In the genomic region with DNA sequence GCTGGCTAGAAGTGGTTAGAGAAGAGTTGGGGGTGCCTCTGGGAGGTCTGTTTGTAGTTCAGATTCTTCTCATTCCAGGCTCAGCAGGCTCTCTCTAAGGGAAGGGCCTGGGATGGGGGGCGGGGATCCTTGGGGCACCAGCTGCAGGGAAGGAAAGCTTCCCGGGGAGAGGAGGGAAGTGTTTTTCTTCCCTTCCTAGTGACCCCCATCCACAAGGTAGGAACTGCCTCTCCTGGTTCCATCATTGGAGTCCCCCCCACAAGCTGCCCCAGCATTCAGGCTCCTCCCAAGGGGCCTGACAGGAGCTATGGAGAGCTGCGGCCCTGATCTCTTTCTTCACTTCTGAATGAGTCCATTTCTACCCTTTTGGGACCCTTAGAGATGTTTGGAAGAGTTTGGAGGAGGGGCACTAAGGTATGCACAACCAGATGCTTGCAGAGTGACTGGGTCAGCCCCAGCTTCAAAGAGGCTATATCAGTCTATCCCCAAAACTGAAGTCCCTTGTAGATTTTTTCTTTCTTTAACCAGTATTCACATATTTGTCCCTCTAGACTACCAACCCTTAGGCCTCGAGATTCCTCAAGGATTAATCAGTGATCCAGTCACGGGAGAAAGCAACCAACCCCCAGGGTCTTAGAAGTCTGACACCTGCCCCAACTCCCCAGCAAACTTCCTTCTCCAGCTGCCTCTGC, we compare ENCODE assay signal across 11 cellular contexts. TPM values are rescaled to one million over a fixed set of nuclear protein-coding genes. Genes with fewer than 3 reads are reported as not detected.
A peak's percentile ranks its signal among the peaks of the same experiment; 100 is the strongest.
DNase-seq lines count a peak whose midpoint lies in the region; ATAC-seq and TF ChIP-seq lines count a peak whose summit lies in the region.
"Had no signal": no experiment of that assay in that cellular context is flagged by ENCODE, and none has a peak within 500 bp of the region (broad histone marks: within the 10 kb centered on the region; RNA-seq: fewer than 3 reads in every experiment).

No MANE protein-coding gene starts in this region.

- WGBS in mesendoderm (ENCODE audit: extremely low coverage, insufficient coverage, low lambda C conversion rate): no CpG with 5 or more reads among the region's 5 CpGs

- H3K27ac Mint-ChIP-seq in activated T-cell treated with anti-CD3 and anti-CD28 coated beads, Interleukin-2, amount 50 U/mL, for 24 hours: no peak overlapping the region

- no peak overlapping the region for H2BK15ac ChIP-seq in mesendoderm (replicated peaks; ENCODE audit: low read depth)

- H3K4me1 ChIP-seq in mesendoderm (ENCODE audit: control insufficient read depth, low read depth, low read length): peaks cover 32% of the 10 kb centered on the region

- H3K4me3 Mint-ChIP-seq in activated T-cell treated with anti-CD3 and anti-CD28 coated beads, Interleukin-2, amount 50 U/mL, for 24 hours: no peak overlapping the region

- no peaks in the 10 kb centered on the region for H3K36me3 ChIP-seq in mesendoderm (ENCODE audit: control insufficient read depth, insufficient read depth, low read length)
- H3K36me3 ChIP-seq: heart right ventricle, spleen had no signal

- peak overlapping the region; percentile 28 for H3K4me2 ChIP-seq in mesendoderm (ENCODE audit: low read length)

- H4K8ac ChIP-seq in mesendoderm (ENCODE audit: low read depth, low read length): no peak overlapping the region

- H3K27me3 Mint-ChIP-seq in activated T-cell treated with anti-CD3 and anti-CD28 coated beads, Interleukin-2, amount 50 U/mL, for 24 hours: peaks cover 65% of the 10 kb centered on the region

- peak; percentile 89 for DNase-seq in AG20443 (ENCODE audit: low spot score)
- peak; percentile 39 for DNase-seq in LoVo (ENCODE audit: low spot score)
- peak; percentile 95 for DNase-seq in choroid plexus epithelial cell (ENCODE audit: low read depth)
- peak; percentile 99 for DNase-seq in mesendoderm
- DNase-seq in activated T-cell treated with anti-CD3 and anti-CD28 coated beads, Interleukin-2, amount 50 U/mL, for 24 hours: no peak
- DNase-seq in NCI-H774 (lab: John Stamatoyannopoulos, UW): no peak
- DNase-seq: activated T-cell treated with anti-CD3 and anti-CD28 coated beads, Interleukin-2, amount 50 U/mL, for 1 hour; heart right ventricle; spleen had no signal

- H2BK120ac ChIP-seq in mesendoderm (ENCODE audit: low read depth, low read length): peak overlapping the region; percentile 97

- no peak for ATAC-seq in GM21576 (IDR thresholded peaks at IDR 0.05; ENCODE audit: unreplicated experiment)
- ATAC-seq in HG02852 (IDR thresholded peaks at IDR 0.05; ENCODE audit: unreplicated experiment): no peak
- ATAC-seq: heart right ventricle had no signal

- H3K9ac ChIP-seq in mesendoderm (ENCODE audit: low read length): no peak overlapping the region

- no peak overlapping the region for H2AK5ac ChIP-seq in mesendoderm (ENCODE audit: low read length)

- H2BK5ac ChIP-seq in mesendoderm (ENCODE audit: low read length): peak overlapping the region; percentile 66

- peaks cover 3% of the 10 kb centered on the region for H3K4me1 Mint-ChIP-seq in activated T-cell treated with anti-CD3 and anti-CD28 coated beads, Interleukin-2, amount 50 U/mL, for 24 hours (ENCODE audit: low read depth)

- H3K56ac ChIP-seq in mesendoderm (ENCODE audit: low read length): peak overlapping the region; percentile 73

- no peaks in the 10 kb centered on the region for H3K36me3 Mint-ChIP-seq in activated T-cell treated with anti-CD3 and anti-CD28 coated beads, Interleukin-2, amount 50 U/mL, for 24 hours (ENCODE audit: low read depth)

- H3K27ac ChIP-seq in mesendoderm (ENCODE audit: low read depth, low read length): peak overlapping the region; percentile 97
- H3K27ac ChIP-seq: heart right ventricle, spleen had no signal

- peak overlapping the region; percentile 84 for H3K18ac ChIP-seq in mesendoderm (ENCODE audit: low read length)

- H3K23ac ChIP-seq in mesendoderm (ENCODE audit: low read length): no peak overlapping the region

- H3K79me1 ChIP-seq in mesendoderm (ENCODE audit: low read length): no peaks in the 10 kb centered on the region

- H3K4me3 ChIP-seq in choroid plexus epithelial cell (ENCODE audit: low read depth, low read length): no peak overlapping the region
- H3K4me3 ChIP-seq in mesendoderm (ENCODE audit: low read length): no peak overlapping the region
- H3K4me3 ChIP-seq: heart right ventricle, spleen had no signal

- no peaks in the 10 kb centered on the region for H3K79me2 ChIP-seq in mesendoderm (ENCODE audit: control insufficient read depth, insufficient read depth, low read length)

- H3K27me3 ChIP-seq in mesendoderm (ENCODE audit: insufficient read depth, low read length, poor library complexity): peaks cover 5% of the 10 kb centered on the region

- H3K9me3 Mint-ChIP-seq in activated T-cell treated with anti-CD3 and anti-CD28 coated beads, Interleukin-2, amount 50 U/mL, for 24 hours: no peaks in the 10 kb centered on the region

- TF ChIP-seq CTCF in choroid plexus epithelial cell (conservative IDR thresholded peaks at IDR 0.05; ENCODE audit: low read depth, low read length): no peak

- no peak overlapping the region for H4K5ac ChIP-seq in mesendoderm (ENCODE audit: low read length)

- H3K4ac ChIP-seq in mesendoderm (ENCODE audit: low read depth, low read length): peak overlapping the region; percentile 59

RNA-seq across cellular contexts. Expression of gene FZD2, which starts 13.9 kb away (rescaled TPM):
- polyA plus RNA-seq in mesendoderm (2013, experiment 1 of 2): 4.3 TPM
- polyA plus RNA-seq in mesendoderm (2013, experiment 2 of 2): 4.5 TPM

RNA-seq across cellular contexts. Expression of gene GPATCH8, which starts 40.2 kb away (rescaled TPM):
- polyA plus RNA-seq in mesendoderm (2013, experiment 1 of 2): 27.3 TPM
- 27.6 TPM for polyA plus RNA-seq in mesendoderm (2013, experiment 2 of 2)

Comparison
In these comparisons a context has a peak if more than half of its experiments do, and no peak if none do; other contexts are left out.
1. DNase-seq: peak in AG20443 (single experiment), LoVo (single experiment), choroid plexus epithelial cell (single experiment) and mesendoderm (single experiment); none in activated T-cell treated with anti-CD3 and anti-CD28 coated beads, Interleukin-2, amount 50 U/mL, for 24 hours (single experiment) and NCI-H774 (single experiment).